ENCODE assay signal across 1 cellular context in the genomic region with DNA sequence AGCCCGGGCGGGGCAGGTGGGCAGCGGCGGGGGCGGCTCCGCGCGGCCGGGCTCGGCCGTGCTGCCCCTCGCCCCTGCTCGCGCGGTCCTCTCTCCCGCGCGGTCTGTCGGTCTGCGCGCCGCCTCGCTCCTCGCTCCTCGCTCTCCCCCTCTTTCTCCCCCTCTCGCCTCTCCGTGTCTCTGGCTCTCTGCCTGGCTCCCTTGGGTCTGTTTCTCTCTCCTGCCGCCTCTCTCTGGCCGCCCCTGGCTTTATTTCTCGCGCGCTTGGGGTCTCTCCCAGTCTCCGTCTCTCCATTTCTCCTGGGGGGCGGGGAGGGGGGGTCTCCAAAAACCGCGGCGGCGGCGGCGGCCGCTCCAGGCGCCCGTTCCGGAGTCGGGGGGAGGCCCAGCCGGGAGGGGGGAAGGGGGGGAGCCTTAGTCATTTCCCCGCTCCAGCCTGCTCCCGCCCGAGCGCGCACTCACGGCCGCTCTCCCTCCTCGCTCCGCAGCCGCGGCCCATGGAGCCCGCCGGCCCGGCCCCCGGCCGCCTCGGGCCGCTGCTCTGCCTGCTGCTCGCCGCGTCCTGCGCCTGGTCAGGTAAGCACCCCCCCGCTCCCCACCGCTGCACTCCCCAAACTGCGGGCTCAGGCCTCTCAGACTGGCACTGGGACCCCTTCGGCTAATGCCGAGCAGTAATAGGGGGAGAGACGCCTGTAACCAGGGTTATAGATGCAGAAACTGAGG.
TF ChIP-seq lines count a peak whose summit lies in the region.

Gene SIRPA (plus strand): TSS at position 457 of the 723 bp plus-strand sequence. CDS start 41 bp downstream, at position 498.

TF ChIP-seq in GM23338, 12 proteins besides CTCF, POLR2A, EP300 and RAD21:
- no peak for TF ChIP-seq ZNF462 (CRISPR knock-in tag; IDR thresholded peaks at IDR 0.05)
- TF ChIP-seq ETS1 (IDR thresholded peaks at IDR 0.05), result no peak
- no peak for TF ChIP-seq EZH2 (IDR thresholded peaks at IDR 0.05; ENCODE audit: low read depth, unreplicated experiment)
- TF ChIP-seq, protein P1, sequence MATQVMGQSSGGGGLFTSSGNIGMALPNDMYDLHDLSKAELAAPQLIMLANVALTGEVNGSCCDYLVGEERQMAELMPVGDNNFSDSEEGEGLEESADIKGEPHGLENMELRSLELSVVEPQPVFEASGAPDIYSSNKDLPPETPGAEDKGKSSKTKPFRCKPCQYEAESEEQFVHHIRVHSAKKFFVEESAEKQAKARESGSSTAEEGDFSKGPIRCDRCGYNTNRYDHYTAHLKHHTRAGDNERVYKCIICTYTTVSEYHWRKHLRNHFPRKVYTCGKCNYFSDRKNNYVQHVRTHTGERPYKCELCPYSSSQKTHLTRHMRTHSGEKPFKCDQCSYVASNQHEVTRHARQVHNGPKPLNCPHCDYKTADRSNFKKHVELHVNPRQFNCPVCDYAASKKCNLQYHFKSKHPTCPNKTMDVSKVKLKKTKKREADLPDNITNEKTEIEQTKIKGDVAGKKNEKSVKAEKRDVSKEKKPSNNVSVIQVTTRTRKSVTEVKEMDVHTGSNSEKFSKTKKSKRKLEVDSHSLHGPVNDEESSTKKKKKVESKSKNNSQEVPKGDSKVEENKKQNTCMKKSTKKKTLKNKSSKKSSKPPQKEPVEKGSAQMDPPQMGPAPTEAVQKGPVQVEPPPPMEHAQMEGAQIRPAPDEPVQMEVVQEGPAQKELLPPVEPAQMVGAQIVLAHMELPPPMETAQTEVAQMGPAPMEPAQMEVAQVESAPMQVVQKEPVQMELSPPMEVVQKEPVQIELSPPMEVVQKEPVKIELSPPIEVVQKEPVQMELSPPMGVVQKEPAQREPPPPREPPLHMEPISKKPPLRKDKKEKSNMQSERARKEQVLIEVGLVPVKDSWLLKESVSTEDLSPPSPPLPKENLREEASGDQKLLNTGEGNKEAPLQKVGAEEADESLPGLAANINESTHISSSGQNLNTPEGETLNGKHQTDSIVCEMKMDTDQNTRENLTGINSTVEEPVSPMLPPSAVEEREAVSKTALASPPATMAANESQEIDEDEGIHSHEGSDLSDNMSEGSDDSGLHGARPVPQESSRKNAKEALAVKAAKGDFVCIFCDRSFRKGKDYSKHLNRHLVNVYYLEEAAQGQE (IDR thresholded peaks at IDR 0.05; ENCODE audit: unreplicated experiment), result no peak
- no peak for TF ChIP-seq CREB1 (CRISPR knock-in tag; IDR thresholded peaks at IDR 0.05; ENCODE audit: low read depth)
- no peak for TF ChIP-seq ZNF114 (CRISPR knock-in tag; IDR thresholded peaks at IDR 0.05)
- TF ChIP-seq STAT1 (IDR thresholded peaks at IDR 0.05; ENCODE audit: unreplicated experiment), result no peak
- no peak for TF ChIP-seq POLR2AphosphoS5 (IDR thresholded peaks at IDR 0.05; ENCODE audit: low read depth)
- no peak for TF ChIP-seq ZNF331 (CRISPR knock-in tag; IDR thresholded peaks at IDR 0.05; ENCODE audit: low read depth)
